ENCODE assay signal across 11 cellular contexts in genomic region chr5:72600401-72600981, GRCh38.
DNase-seq lines count a peak whose midpoint lies in the region; ATAC-seq and TF ChIP-seq lines count a peak whose summit lies in the region.
"Had no signal": no experiment of that assay in that cellular context is flagged by ENCODE, and none has a peak within 500 bp of the region (broad histone marks: within the 10 kb centered on the region; RNA-seq: fewer than 3 reads in every experiment).

No MANE protein-coding gene starts in this region.

- TF ChIP-seq POLR2A in gastrocnemius medialis (IDR thresholded peaks at IDR 0.05) = no peak

- peak; percentile 70 for ATAC-seq in SK-N-SH treated with all-trans-retinoic acid at 6 μM for 48 hours
- no peak for ATAC-seq in activated CD4-positive, CD25-positive, alpha-beta regulatory T cell treated with anti-CD3 and anti-CD28 coated beads, Interleukin-2, amount 50 U/mL, for 24 hours
- ATAC-seq in GM21367 (IDR thresholded peaks at IDR 0.05; ENCODE audit: unreplicated experiment) = no peak
- ATAC-seq in gastrocnemius medialis = no peak

- in situ Hi-C loops in gastrocnemius medialis (cut with MboI; ENCODE audit: low sequenced_read_pairs in 4 of 4) = loop anchor here in 2 of 4 donors (25.0 kb wide), 2 partner anchors 212 to 362 kb away; partner anchors contain the start of genes FCHO2 (in 1 of the 2) and TNPO1 (in 1 of the 2)

- intact Hi-C loops in gastrocnemius medialis (cut with DNase I; ENCODE audit: low total_unique reads) = no loop called here

- H3K27me3 ChIP-seq in gastrocnemius medialis = no peaks in the 10 kb centered on the region

- no peak overlapping the region for H3K27ac Mint-ChIP-seq in HFFc6

- peaks cover 12% of the 10 kb centered on the region for H3K9me3 Mint-ChIP-seq in HFFc6

- H3K27me3 Mint-ChIP-seq in HFFc6 (ENCODE audit: insufficient read depth) = no peaks in the 10 kb centered on the region

- no peaks in the 10 kb centered on the region; the same call in 1 of the 2 replicates for H3K4me1 Mint-ChIP-seq in HFFc6 (ENCODE audit: low read depth)

- DNase-seq in HFFc6 (peak; percentile 98), fibroblast of the conjunctiva (ENCODE audit: low read depth) (peak; percentile 53), gastrocnemius medialis (no peak), NCI-H187 (lab: John Stamatoyannopoulos, UW) (no peak)
- DNase-seq: GF-D8, head of caudate nucleus had no signal

- H3K27ac ChIP-seq in temporal lobe (ENCODE audit: low read depth, low read length) (peak overlapping the region; percentile 66), gastrocnemius medialis (no peak overlapping the region)
- H3K27ac ChIP-seq: KMS-11 had no signal

- H3K4me1 ChIP-seq in gastrocnemius medialis = peaks cover 13 to 32% of the 10 kb centered on the region in 2 donors

- H3K4me3 Mint-ChIP-seq in HFFc6 = no peak overlapping the region

- TF ChIP-seq CTCF in HFFc6 (IDR thresholded peaks at IDR 0.05) (no peak), gastrocnemius medialis (IDR thresholded peaks at IDR 0.05 in 4 of 5, conservative IDR thresholded peaks at IDR 0.05 in 1 of 5) (no peak)

- H3K9me3 ChIP-seq in gastrocnemius medialis = no peaks in the 10 kb centered on the region

- no peak overlapping the region for H3K4me3 ChIP-seq in gastrocnemius medialis

- H3K36me3 Mint-ChIP-seq in HFFc6 (ENCODE audit: low read depth) = peaks cover 16% of the 10 kb centered on the region

- H3K36me3 ChIP-seq in gastrocnemius medialis = no peaks in the 10 kb centered on the region

TF ChIP-seq in SK-N-SH treated with all-trans-retinoic acid at 6 μM for 48 hours, 23 proteins besides CTCF, POLR2A, EP300 and RAD21:
- TF ChIP-seq CREB5 (CRISPR knock-in tag; IDR thresholded peaks at IDR 0.05; ENCODE audit: low read depth) = no peak
- TF ChIP-seq PPARA (CRISPR knock-in tag; IDR thresholded peaks at IDR 0.05; ENCODE audit: borderline replicate concordance) = no peak
- no peak for TF ChIP-seq ZNF565 (CRISPR knock-in tag; conservative IDR thresholded peaks at IDR 0.05; ENCODE audit: low read depth)
- no peak for TF ChIP-seq SNAI2 (CRISPR knock-in tag; IDR thresholded peaks at IDR 0.05)
- no peak for TF ChIP-seq ZC3H10 (CRISPR knock-in tag; IDR thresholded peaks at IDR 0.05)
- TF ChIP-seq ISL1 (CRISPR knock-in tag; IDR thresholded peaks at IDR 0.05) = no peak
- no peak for TF ChIP-seq ARNTL (CRISPR knock-in tag; IDR thresholded peaks at IDR 0.05; ENCODE audit: borderline replicate concordance, low read depth)
- no peak for TF ChIP-seq PATZ1 (CRISPR knock-in tag; IDR thresholded peaks at IDR 0.05; ENCODE audit: borderline replicate concordance)
- TF ChIP-seq ZNF8 (CRISPR knock-in tag; IDR thresholded peaks at IDR 0.05) = no peak
- TF ChIP-seq ZFP30 (CRISPR knock-in tag; IDR thresholded peaks at IDR 0.05) = no peak
- no peak for TF ChIP-seq TOX (CRISPR knock-in tag; IDR thresholded peaks at IDR 0.05; ENCODE audit: borderline replicate concordance)
- no peak for TF ChIP-seq ZFP3 (CRISPR knock-in tag; IDR thresholded peaks at IDR 0.05)

Comparison
In these comparisons a context has a peak if more than half of its experiments do, and no peak if none do; other contexts are left out.
1. DNase-seq: peak in HFFc6 (single experiment) and fibroblast of the conjunctiva (single experiment); none in gastrocnemius medialis (0 of 2) and NCI-H187 (0 of 2).